Comparison of ENCODE assay signal across 18 cellular contexts in genomic region chr2:178110681-178111080, GRCh38. TPM values are rescaled to one million over a fixed set of nuclear protein-coding genes. Genes with fewer than 3 reads are reported as not detected.
"Had no signal": no experiment of that assay in that cellular context is flagged by ENCODE, and none has a peak within 500 bp of the region (broad histone marks: within the 10 kb centered on the region; RNA-seq: fewer than 3 reads in every experiment).

No MANE protein-coding gene starts in this region.

- H3K27ac ChIP-seq: transverse colon, uterus had no signal

- H3K36me3 ChIP-seq: transverse colon, uterus had no signal

- H3K9me3 ChIP-seq: transverse colon, uterus had no signal

- ATAC-seq: activated CD4-positive, CD25-positive, alpha-beta regulatory T cell treated with anti-CD3 and anti-CD28 coated beads, Interleukin-2, amount 50 U/mL, for 24 hours; activated CD8-positive, alpha-beta T cell treated with anti-CD3 and anti-CD28 coated beads, Interleukin-2, amount 10 ng/mL, durations not matched to agents 7 days and 5 days; left lobe of liver; natural killer cell had no signal

- H3K4me1 ChIP-seq: uterus had no signal

- DNase-seq: activated CD4-positive, alpha-beta T cell treated with anti-CD3 and anti-CD28 coated beads, Interleukin-2, amount 10 ng/mL, durations not matched to agents 7 days and 5 days; activated CD8-positive, alpha-beta T cell treated with anti-CD3 and anti-CD28 coated beads, Interleukin-2, amount 10 ng/mL, durations not matched to agents 7 days and 5 days; activated naive CD4-positive, alpha-beta T cell treated with anti-CD3 and anti-CD28 coated beads, Interleukin-2, amount 10 ng/mL, durations not matched to agents 7 days and 5 days; activated T-cell treated with anti-CD3 and anti-CD28 coated beads, Interleukin-2, amount 50 U/mL, for 24 hours; effector CD4-positive, alpha-beta T cell; head of caudate nucleus; kidney; natural killer cell; nucleus accumbens; posterior cingulate gyrus; stimulated activated CD4-positive, alpha-beta T cell treated with anti-CD3 and anti-CD28 coated beads, Interleukin-2, amount 100 ng/mL, for 24 hours; T1000; transverse colon; uterus had no signal

- H3K27me3 ChIP-seq: transverse colon, uterus had no signal

- H3K4me3 ChIP-seq: lung, transverse colon, uterus had no signal

RNA-seq across cellular contexts. Expression of gene PDE11A, which starts 38.1 kb away (rescaled TPM):
- total RNA-seq: activated CD4-positive, alpha-beta T cell treated with anti-CD3 and anti-CD28 coated beads, Interleukin-2, amount 10 ng/mL, durations not matched to agents 7 days and 5 days; activated CD8-positive, alpha-beta T cell treated with anti-CD3 and anti-CD28 coated beads, Interleukin-2, amount 10 ng/mL, durations not matched to agents 7 days and 5 days; bronchial epithelial cell; natural killer cell had no signal
